In genomic region chr1:196997428-196997827, GRCh38 we compare ENCODE assay signal across 18 cellular contexts. TPM values are rescaled to one million over a fixed set of nuclear protein-coding genes. Genes with fewer than 3 reads are reported as not detected.
A peak's percentile ranks its signal among the peaks of the same experiment; 100 is the strongest.
DNase-seq lines count a peak whose midpoint lies in the region; ATAC-seq, FAIRE-seq and TF ChIP-seq lines count a peak whose summit lies in the region.
"Had no signal": no experiment of that assay in that cellular context is flagged by ENCODE, and none has a peak within 500 bp of the region (broad histone marks: within the 10 kb centered on the region; RNA-seq: fewer than 3 reads in every experiment).

No MANE protein-coding gene starts in this region.

- H4K91ac ChIP-seq in H1 (replicated peaks; ENCODE audit: insufficient read length, low read length), result no peak overlapping the region

- no peak overlapping the region for H3K14ac ChIP-seq in H1 (ENCODE audit: insufficient read length)

- no peak for TF ChIP-seq POLR2A in H1 (IDR thresholded peaks at IDR 0.05; ENCODE audit: control extremely low read depth in 1 of 2, low read depth in 2 of 2, low read length in 2 of 2)

- H3K18ac ChIP-seq in H1 (ENCODE audit: extremely low read depth, low read length), result no peak overlapping the region

- TF ChIP-seq RAD21 in H1 (IDR thresholded peaks at IDR 0.05 in 1 of 2, conservative IDR thresholded peaks at IDR 0.05 in 1 of 2; ENCODE audit: low read depth in 2 of 2, low read length in 2 of 2), result 0 out of 4 replicates have a peak, but pooled peaks of 1 of the 2 experiments have one; percentile 3

- H2BK20ac ChIP-seq in H1 (ENCODE audit: low read length), result no peak overlapping the region

- no peak for TF ChIP-seq EP300 in H1 (IDR thresholded peaks at IDR 0.05; ENCODE audit: borderline replicate concordance in 1 of 2, low read depth in 2 of 2, low read length in 2 of 2)

- H3K4me2 ChIP-seq in H1 (ENCODE audit: insufficient read depth in 1 of 2, low read depth in 2 of 2, low read length in 2 of 2) (no peak overlapping the region), smooth muscle cell (peak overlapping the region; percentile 57)

- no peak overlapping the region for H3K27ac ChIP-seq in H1 (ENCODE audit: low read depth, low read length)
- no peak overlapping the region for H3K27ac ChIP-seq in smooth muscle cell (ENCODE audit: low read depth)
- H3K27ac ChIP-seq: esophagus muscularis mucosa, tibial artery had no signal

- H2AK5ac ChIP-seq in H1 (ENCODE audit: low read depth, low read length), result no peak overlapping the region

- no peak overlapping the region for H4K8ac ChIP-seq in H1 (ENCODE audit: extremely low read depth, insufficient read depth, low read length)

- H2BK15ac ChIP-seq in H1 (ENCODE audit: low read length), result no peak overlapping the region

- no peak overlapping the region for H2AFZ ChIP-seq in H1 (ENCODE audit: low read length)
- no peak overlapping the region for H2AFZ ChIP-seq in smooth muscle cell (ENCODE audit: low read depth)

- H3K79me2 ChIP-seq in H1 (ENCODE audit: control insufficient read depth in 1 of 2, insufficient read depth in 2 of 2, low read length in 2 of 2) (no peaks in the 10 kb centered on the region), smooth muscle cell (ENCODE audit: low read depth) (no peaks in the 10 kb centered on the region)

- H2BK5ac ChIP-seq in H1 (ENCODE audit: low read depth, low read length), result no peak overlapping the region

- H3K23me2 ChIP-seq in H1 (ENCODE audit: low read depth, low read length), result no peaks in the 10 kb centered on the region

- 85% methylated on average over 1 of the region's 1 CpG; no CpG with 5 or more reads in 1 of the 2 experiments for WGBS in H1 (ENCODE audit: extremely low coverage in 1 of 2, insufficient coverage in 1 of 2, insufficient read length in 1 of 2, insufficient replicate concordance in 2 of 2, low coverage in 1 of 2, low lambda C conversion rate in 2 of 2, missing lambda C conversion rate in 1 of 2), 2 experiments
- 19% methylated on average over 1 of the region's 1 CpG for WGBS in smooth muscle cell (ENCODE audit: low lambda C conversion rate)

- TF ChIP-seq CTCF in H1 (IDR thresholded peaks at IDR 0.05; ENCODE audit: control extremely low read depth in 1 of 3, insufficient read depth in 1 of 3, low read depth in 1 of 3, low read length in 3 of 3) (no peak), smooth muscle cell (IDR thresholded peaks at IDR 0.05; ENCODE audit: borderline replicate concordance, insufficient read depth, poor library complexity, severe bottlenecking) (no peak)

- no peak overlapping the region for H3K56ac ChIP-seq in H1 (replicated peaks; ENCODE audit: insufficient read length, low read depth, low read length)

- H2BK12ac ChIP-seq in H1 (ENCODE audit: low read depth, low read length), result no peak overlapping the region

- POLR2A ChIA-PET in H1 (lab: Charles Lee; ENCODE audit: partially characterized antibody), result no interaction called here

- H3K4me1 ChIP-seq in H1 (replicated peaks in 1 of 4; ENCODE audit: control insufficient read depth in 3 of 4, insufficient read depth in 4 of 4, low read length in 3 of 4), result 0 out of 7 replicates have a peak, but pooled peaks cover 0 to under 1% (median 0%) of the 10 kb centered on the region in 4 experiments
- H3K4me1 ChIP-seq in smooth muscle cell (ENCODE audit: low read depth), result no peaks in the 10 kb centered on the region
- H3K4me1 ChIP-seq: esophagus muscularis mucosa, tibial artery had no signal

- CTCF ChIA-PET in H1 (lab: Charles Lee; ENCODE audit: partially characterized antibody), result no interaction called here

- H3K4ac ChIP-seq in H1 (replicated peaks; ENCODE audit: insufficient read length, low read depth, low read length), result no peak overlapping the region

- no peaks in the 10 kb centered on the region for H3K36me3 ChIP-seq in H1 (ENCODE audit: control insufficient read depth in 2 of 4, insufficient read depth in 4 of 4, low read length in 3 of 4)
- H3K36me3 ChIP-seq in smooth muscle cell (ENCODE audit: low read depth), result no peaks in the 10 kb centered on the region
- H3K36me3 ChIP-seq: esophagus muscularis mucosa, tibial artery had no signal

- H2BK120ac ChIP-seq in H1 (replicated peaks; ENCODE audit: low read depth, low read length), result no peak overlapping the region

- H3K9ac ChIP-seq in H1 (replicated peaks in 1 of 4; ENCODE audit: extremely low read depth in 1 of 4, low read depth in 3 of 4, low read length in 3 of 4) (no peak overlapping the region), smooth muscle cell (ENCODE audit: low read depth) (no peak overlapping the region)

- no peak overlapping the region for H3K4me3 ChIP-seq in H1 (ENCODE audit: extremely low read depth in 1 of 4, insufficient read depth in 2 of 4, low read depth in 3 of 4, low read length in 4 of 4)
- H3K4me3 ChIP-seq in smooth muscle cell, result no peak overlapping the region
- H3K4me3 ChIP-seq: esophagus muscularis mucosa, tibial artery had no signal

- DNase-seq in OCI-M1 (lab: John Stamatoyannopoulos, UW) (peak; percentile 48), H1 (ENCODE audit: low read depth in 1 of 2, low spot score in 2 of 2) (no peak), smooth muscle cell (lab: John Stamatoyannopoulos, UW; ENCODE audit: unreplicated experiment) (no peak), D341Med (ENCODE audit: low spot score) (no peak), NCI-H1105 treated with DMSO at 0.1 percent for 48 hours (lab: John Stamatoyannopoulos, UW) (no peak), iPS-NIHi7 (ENCODE audit: extremely low spot score) (no peak)
- DNase-seq: activated T-cell treated with anti-CD3 and anti-CD28 coated beads, Interleukin-2, amount 50 U/mL, for 4 hours; DMS153; kidney; MV-4-11; naive thymus-derived CD8-positive, alpha-beta T cell; NCI-H510A treated with DMSO at 0.1 percent for 48 hours; tibial artery had no signal

- ATAC-seq in GM21360 (IDR thresholded peaks at IDR 0.05; ENCODE audit: unreplicated experiment), result peak; percentile 74
- ATAC-seq: activated CD4-positive, CD25-positive, alpha-beta regulatory T cell treated with anti-CD3 and anti-CD28 coated beads, Interleukin-2, amount 50 U/mL, for 24 hours; activated T-cell treated with anti-CD3 and anti-CD28 coated beads, Interleukin-2, amount 50 U/mL, for 4 hours; naive thymus-derived CD8-positive, alpha-beta T cell had no signal

- H3K9me3 ChIP-seq in H1 (ENCODE audit: insufficient read depth in 2 of 2, low read depth in 1 of 2, low read length in 1 of 2) (no peaks in the 10 kb centered on the region), smooth muscle cell (replicated peaks; ENCODE audit: low read depth) (no peaks in the 10 kb centered on the region)
- H3K9me3 ChIP-seq: esophagus muscularis mucosa, tibial artery had no signal

- no peak overlapping the region for H4K5ac ChIP-seq in H1 (ENCODE audit: insufficient read length, low read depth, low read length)

- no peaks in the 10 kb centered on the region for H3F3A ChIP-seq in smooth muscle cell (ENCODE audit: low read depth)

- H3K27me3 ChIP-seq in H1 (replicated peaks in 1 of 4; ENCODE audit: control insufficient read depth in 3 of 4, extremely low read depth in 1 of 4, insufficient read depth in 3 of 4, low read length in 3 of 4) (no peaks in the 10 kb centered on the region), smooth muscle cell (ENCODE audit: low read depth) (no peaks in the 10 kb centered on the region)
- H3K27me3 ChIP-seq: esophagus muscularis mucosa, tibial artery had no signal

- no peak for FAIRE-seq in H1 (lab: Jason Lieb, UNC)
- FAIRE-seq: kidney had no signal

- H4K20me1 ChIP-seq in H1 (replicated peaks in 1 of 2; ENCODE audit: control insufficient read depth in 1 of 2, insufficient read depth in 2 of 2, low read length in 2 of 2) (no peaks in the 10 kb centered on the region), smooth muscle cell (ENCODE audit: low read depth) (no peaks in the 10 kb centered on the region)

- no peak overlapping the region for H3K23ac ChIP-seq in H1 (ENCODE audit: insufficient read length)

- H3K79me1 ChIP-seq in H1 (ENCODE audit: low read depth, low read length), result no peaks in the 10 kb centered on the region

TF ChIP-seq in H1, 55 proteins besides CTCF, POLR2A, EP300 and RAD21:
- TF ChIP-seq POLR2AphosphoS5 (IDR thresholded peaks at IDR 0.05; ENCODE audit: low read depth, low read length) (no peak), MAFK (IDR thresholded peaks at IDR 0.05; ENCODE audit: low read depth, low read length) (peak; percentile 44; the same call in 1 of the 2 replicates)

RNA-seq across cellular contexts. Expression of gene CFHR5, which starts 20.1 kb away (rescaled TPM):
- not detected in 2 replicates for total RNA-seq in H1 (2021; fragmentation: NEBNext Ultra II Directional; extraction: Animal tissue kit (Norgen Biotek cat#: 25700))
- polyA plus RNA-seq in H1 (2011; rRNA removed) (not detected in 2 replicates), smooth muscle cell (not detected in 2 replicates)
- polyA plus RNA-seq in H1 (2011; cell fraction: cytosol; rRNA removed), result not detected
- not detected for polyA plus RNA-seq in H1 (2011; cell fraction: nucleus; rRNA removed)
- not detected in 4 replicates for polyA plus RNA-seq in H1 (2012, experiment 1 of 2)
- polyA plus RNA-seq in H1 (2012, experiment 2 of 2), result not detected
- polyA plus RNA-seq in H1 (2013, experiment 1 of 2), result not detected
- polyA plus RNA-seq in H1 (2013, experiment 2 of 2), result not detected
- polyA minus RNA-seq in H1 (2011; rRNA and poly(A)+ RNA removed), result not detected in 2 replicates
- polyA minus RNA-seq in H1 (2011; cell fraction: cytosol; rRNA and poly(A)+ RNA removed), result not detected
- polyA minus RNA-seq in H1 (2011; cell fraction: nucleus; rRNA and poly(A)+ RNA removed), result not detected
- not detected in 2 replicates for total RNA-seq in smooth muscle cell
- total RNA-seq: activated T-cell treated with anti-CD3 and anti-CD28 coated beads, Interleukin-2, amount 50 U/mL, for 4 hours; cardiac septum; esophagus muscularis mucosa; kidney; naive thymus-derived CD8-positive, alpha-beta T cell; skeletal muscle tissue had no signal
- polyA plus RNA-seq: naive thymus-derived CD8-positive, alpha-beta T cell had no signal

RNA-seq across cellular contexts. Expression of gene CFHR2, which starts 53.9 kb away (rescaled TPM):
- total RNA-seq in H1 (2021; fragmentation: NEBNext Ultra II Directional; extraction: Animal tissue kit (Norgen Biotek cat#: 25700)), result not detected in 2 replicates
- polyA plus RNA-seq in H1 (2011; rRNA removed) (not detected in 2 replicates), smooth muscle cell (not detected in 2 replicates)
- polyA plus RNA-seq in H1 (2011; cell fraction: cytosol; rRNA removed), result not detected
- polyA plus RNA-seq in H1 (2011; cell fraction: nucleus; rRNA removed), result not detected
- polyA plus RNA-seq in H1 (2012, experiment 1 of 2), result not detected in 4 replicates
- polyA plus RNA-seq in H1 (2012, experiment 2 of 2), result not detected
- polyA plus RNA-seq in H1 (2013, experiment 1 of 2), result not detected
- polyA plus RNA-seq in H1 (2013, experiment 2 of 2), result not detected
- not detected in 2 replicates for polyA minus RNA-seq in H1 (2011; rRNA and poly(A)+ RNA removed)
- not detected for polyA minus RNA-seq in H1 (2011; cell fraction: cytosol; rRNA and poly(A)+ RNA removed)
- polyA minus RNA-seq in H1 (2011; cell fraction: nucleus; rRNA and poly(A)+ RNA removed), result not detected
- not detected in 2 replicates for total RNA-seq in smooth muscle cell
- total RNA-seq: activated T-cell treated with anti-CD3 and anti-CD28 coated beads, Interleukin-2, amount 50 U/mL, for 4 hours; cardiac septum; esophagus muscularis mucosa; kidney; naive thymus-derived CD8-positive, alpha-beta T cell; skeletal muscle tissue had no signal
- polyA plus RNA-seq: naive thymus-derived CD8-positive, alpha-beta T cell had no signal
